Comparison of ENCODE assay signal across 12 cellular contexts in genomic region chr16:66895697-66895995, GRCh38. TPM values are rescaled to one million over a fixed set of nuclear protein-coding genes. Genes with fewer than 3 reads are reported as not detected.
A peak's percentile ranks its signal among the peaks of the same experiment; 100 is the strongest.
DNase-seq lines count a peak whose midpoint lies in the region; ATAC-seq and TF ChIP-seq lines count a peak whose summit lies in the region.
"Had no signal": no experiment of that assay in that cellular context is flagged by ENCODE, and none has a peak within 500 bp of the region (broad histone marks: within the 10 kb centered on the region; RNA-seq: fewer than 3 reads in every experiment).

No MANE protein-coding gene starts in this region.

- WGBS in gastroesophageal sphincter (ENCODE audit: low coverage in 1 of 2), 2 donors: 83 to 94% methylated on average over 3 to 5 of the region's 5 CpGs

- no peak for TF ChIP-seq EP300 in gastroesophageal sphincter (IDR thresholded peaks at IDR 0.05)

- DNase-seq in right atrium auricular region (ENCODE audit: low spot score) (no peak), Right ventricle myocardium superior (no peak), vagina (ENCODE audit: extremely low spot score in 2 of 2) (no peak)
- DNase-seq in activated T-cell treated with anti-CD3 and anti-CD28 coated beads, Interleukin-2, amount 50 U/mL, for 48 hours: no peak
- DNase-seq: NCI-H2081 treated with DMSO at 0.1 percent for 48 hours had no signal

- TF ChIP-seq POLR2A in gastroesophageal sphincter (IDR thresholded peaks at IDR 0.05): no peak
- TF ChIP-seq POLR2A in vagina (IDR thresholded peaks at IDR 0.05): no peak

- peaks cover 0 to 28% of the 10 kb centered on the region in 2 donors for H3K4me1 ChIP-seq in right atrium auricular region
- H3K4me1 ChIP-seq in gastroesophageal sphincter: peaks cover 19 to 50% (median 24%) of the 10 kb centered on the region in 3 donors
- peaks cover 24% of the 10 kb centered on the region for H3K4me1 ChIP-seq in vagina

- TF ChIP-seq CTCF in right atrium auricular region (IDR thresholded peaks at IDR 0.05): no peak
- no peak for TF ChIP-seq CTCF in gastroesophageal sphincter (IDR thresholded peaks at IDR 0.05)
- no peak for TF ChIP-seq CTCF in vagina (IDR thresholded peaks at IDR 0.05)

- H3K27ac ChIP-seq in right atrium auricular region (peak overlapping the region; percentile 34 to 36), gastroesophageal sphincter (peak overlapping the region in 3 of 4 donors; percentile 31 to 93 (median 38)), vagina (no peak overlapping the region)
- H3K27ac ChIP-seq: C4-2B, SJCRH30 had no signal

- ATAC-seq in Right ventricle myocardium superior (ENCODE audit: poor library complexity) (no peak), gastroesophageal sphincter (no peak), HG03175 (IDR thresholded peaks at IDR 0.05; ENCODE audit: unreplicated experiment) (no peak)

- H3K27me3 ChIP-seq in right atrium auricular region (no peaks in the 10 kb centered on the region), gastroesophageal sphincter (no peaks in the 10 kb centered on the region), vagina (no peaks in the 10 kb centered on the region)

- H3K36me3 ChIP-seq in right atrium auricular region (no peaks in the 10 kb centered on the region), gastroesophageal sphincter (peaks cover 0 to 5% of the 10 kb centered on the region in 2 donors), vagina (no peaks in the 10 kb centered on the region)
- H3K36me3 ChIP-seq: SJCRH30 had no signal

- intact Hi-C loops in Right ventricle myocardium superior (cut with DNase I): no loop called here
- intact Hi-C loops in vagina (cut with DNase I): no loop called here

- H3K9me3 ChIP-seq in right atrium auricular region: no peaks in the 10 kb centered on the region
- no peaks in the 10 kb centered on the region for H3K9me3 ChIP-seq in gastroesophageal sphincter
- H3K9me3 ChIP-seq in vagina: no peaks in the 10 kb centered on the region
- H3K9me3 ChIP-seq: SJCRH30 had no signal

- H3K4me3 ChIP-seq in right atrium auricular region (no peak overlapping the region), gastroesophageal sphincter (no peak overlapping the region), vagina (no peak overlapping the region)
- H3K4me3 ChIP-seq: SJCRH30 had no signal

RNA-seq across cellular contexts. Expression of gene PDP2, which starts 15.3 kb away (rescaled TPM):
- total RNA-seq in right atrium auricular region (1 to 10 TPM; 1.7 to 3.4 TPM), Right ventricle myocardium superior (3.3 TPM), gastroesophageal sphincter (10 to 100 TPM in 1 of 4 donors, 1 to 10 TPM in 3; 3.7 to 11.7 (median 5.8) TPM), vagina (14.0 TPM)

RNA-seq across cellular contexts. Expression of gene CDH16, which starts 23.0 kb away (rescaled TPM):
- total RNA-seq in right atrium auricular region: 1 to 10 TPM in 1 of 2 donors, under 1 TPM in 1; 0.79 to 1.4 TPM
- 0.13 TPM for total RNA-seq in Right ventricle myocardium superior
- not detected for total RNA-seq in gastroesophageal sphincter
- 0.25 TPM for total RNA-seq in vagina
- total RNA-seq: OCI-LY7; SJCRH30; T-helper 2 cell treated with Interferon-gamma antibody and Interleukin-4, amounts not matched to agents 100 ng/mL and 5 ng/mL, for 36 hours; ureter had no signal

RNA-seq across cellular contexts. Expression of gene RRAD, which starts 29.7 kb away (rescaled TPM):
- 100 to 1,000 TPM; 173 to 266 TPM for total RNA-seq in right atrium auricular region
- 95.4 TPM for total RNA-seq in Right ventricle myocardium superior
- 100 to 1,000 TPM in 1 of 4 donors, 10 to 100 TPM in 3; 33.4 to 103 (median 50.8) TPM for total RNA-seq in gastroesophageal sphincter
- 49.1 TPM for total RNA-seq in vagina

RNA-seq across cellular contexts. Expression of gene CIAO2B, which starts 38.6 kb away (rescaled TPM):
- total RNA-seq in right atrium auricular region: 100 to 1,000 TPM in 1 of 2 donors, 10 to 100 TPM in 1; 75.3 to 118 TPM
- total RNA-seq in Right ventricle myocardium superior: 103 TPM
- total RNA-seq in gastroesophageal sphincter: 10 to 100 TPM; 54.3 to 88.9 (median 79.5) TPM
- total RNA-seq in vagina: 105 TPM

RNA-seq across cellular contexts. Expression of gene CES2, which starts 39.7 kb away (rescaled TPM):
- total RNA-seq in right atrium auricular region: 10 to 100 TPM; 33.1 to 51.4 TPM
- total RNA-seq in Right ventricle myocardium superior: 114 TPM
- 10 to 100 TPM; 25.9 to 32.6 (median 26.3) TPM for total RNA-seq in gastroesophageal sphincter
- 55.7 TPM for total RNA-seq in vagina
